Comparison of ENCODE assay signal across 22 cellular contexts in the genomic region with DNA sequence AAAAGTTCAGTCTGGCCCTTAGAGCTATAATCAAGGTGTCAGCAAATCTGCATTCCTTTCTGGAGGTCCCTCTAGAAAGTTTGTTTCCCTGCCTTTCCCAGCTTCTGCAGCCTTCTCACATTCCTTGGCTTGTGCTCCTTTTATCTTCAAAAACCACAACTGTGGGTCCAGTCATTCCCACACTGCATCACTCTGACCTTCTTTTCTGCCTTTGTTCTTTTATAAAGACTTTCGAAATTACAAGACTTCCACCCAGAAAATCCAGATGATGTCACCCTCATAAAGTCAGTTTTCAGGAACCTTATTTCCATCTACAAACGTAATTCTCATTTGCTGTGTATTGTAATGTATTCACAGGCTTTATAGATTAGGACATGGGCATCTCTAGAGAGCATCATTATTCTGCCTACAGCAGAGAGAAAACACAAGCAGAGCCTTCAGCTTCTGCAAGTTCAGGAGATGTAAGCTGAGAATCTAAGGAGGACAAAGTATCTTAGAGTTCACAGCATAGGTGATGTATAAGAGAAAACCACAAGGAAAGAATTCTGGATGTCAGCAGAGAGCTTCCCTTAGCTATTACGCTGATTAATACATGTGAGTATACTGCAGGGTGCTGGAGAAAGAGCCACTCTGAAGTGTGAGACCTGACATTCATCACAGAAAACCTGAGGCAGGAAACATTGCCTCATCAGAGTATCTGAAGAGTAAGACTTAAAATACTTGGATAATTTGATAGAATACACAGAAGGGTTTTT.
DNase-seq lines count a peak whose midpoint lies in the region; ATAC-seq and TF ChIP-seq lines count a peak whose summit lies in the region.
"Had no signal": no experiment of that assay in that cellular context is flagged by ENCODE, and none has a peak within 500 bp of the region (broad histone marks: within the 10 kb centered on the region; RNA-seq: fewer than 3 reads in every experiment).

No MANE protein-coding gene starts in this region.

- H3K4me3 Mint-ChIP-seq in natural killer cell treated with Interleukin-12 subunit alpha and Interleukin-12 subunit beta and Interleukin-15 and Interleukin-18, amount 100 ng/mL, for 72 hours: no peak overlapping the region
- H3K4me3 Mint-ChIP-seq: activated CD8-positive, alpha-beta T cell treated with anti-CD3 and anti-CD28 coated beads, Interleukin-2, amount 10 ng/mL, durations not matched to agents 7 days and 5 days; CD4-positive, alpha-beta memory T cell; dendritic cell treated with granulocyte-macrophage colony-stimulating factor and Interleukin-4, amounts not matched to agents 40 ng/mL and 50 ng/mL, for 4 days; IgD-negative memory B cell had no signal

- no peaks in the 10 kb centered on the region for H3K4me1 ChIP-seq in left lung
- H3K4me1 ChIP-seq in uterus: no peaks in the 10 kb centered on the region
- H3K4me1 ChIP-seq: parathyroid adenoma, vagina had no signal

- no peaks in the 10 kb centered on the region for H3K36me3 ChIP-seq in left lung
- no peaks in the 10 kb centered on the region for H3K36me3 ChIP-seq in uterus
- H3K36me3 ChIP-seq: vagina had no signal

- H3K27me3 ChIP-seq in left lung (no peaks in the 10 kb centered on the region), uterus (no peaks in the 10 kb centered on the region)
- H3K27me3 ChIP-seq: hepatocyte, vagina had no signal

- no peak overlapping the region for H3K27ac Mint-ChIP-seq in natural killer cell treated with Interleukin-12 subunit alpha and Interleukin-12 subunit beta and Interleukin-15 and Interleukin-18, amount 100 ng/mL, for 72 hours
- H3K27ac Mint-ChIP-seq: activated CD8-positive, alpha-beta T cell treated with anti-CD3 and anti-CD28 coated beads, Interleukin-2, amount 10 ng/mL, durations not matched to agents 7 days and 5 days; CD4-positive, alpha-beta memory T cell; dendritic cell treated with granulocyte-macrophage colony-stimulating factor and Interleukin-4, amounts not matched to agents 40 ng/mL and 50 ng/mL, for 4 days; IgD-negative memory B cell had no signal

- TF ChIP-seq POLR2A in uterus (IDR thresholded peaks at IDR 0.05): no peak

- peaks cover 9% of the 10 kb centered on the region for H3K9me3 Mint-ChIP-seq in natural killer cell treated with Interleukin-12 subunit alpha and Interleukin-12 subunit beta and Interleukin-15 and Interleukin-18, amount 100 ng/mL, for 72 hours

- H3K36me3 Mint-ChIP-seq in natural killer cell treated with Interleukin-12 subunit alpha and Interleukin-12 subunit beta and Interleukin-15 and Interleukin-18, amount 100 ng/mL, for 72 hours: no peaks in the 10 kb centered on the region
- H3K36me3 Mint-ChIP-seq: CD4-positive, alpha-beta memory T cell; IgD-negative memory B cell had no signal

- TF ChIP-seq CTCF in choroid plexus epithelial cell (conservative IDR thresholded peaks at IDR 0.05; ENCODE audit: low read depth, low read length): no peak
- TF ChIP-seq CTCF in left lung (IDR thresholded peaks at IDR 0.05): no peak
- no peak for TF ChIP-seq CTCF in uterus (IDR thresholded peaks at IDR 0.05)

- DNase-seq in RPMI7951 (ENCODE audit: low read depth) (peak; percentile 9), choroid plexus epithelial cell (ENCODE audit: low read depth) (peak; percentile 77), left lung (no peak), uterus (no peak)
- DNase-seq in stimulated activated naive CD4-positive, alpha-beta T cell (lab: John Stamatoyannopoulos, UW): no peak
- no peak for DNase-seq in natural killer cell treated with Interleukin-12 subunit alpha and Interleukin-12 subunit beta and Interleukin-15 and Interleukin-18, amount 100 ng/mL, for 72 hours (ENCODE audit: low spot score)
- DNase-seq: activated CD4-positive, CD25-positive, alpha-beta regulatory T cell treated with anti-CD3 and anti-CD28 coated beads, Interleukin-2, amount 50 U/mL, for 72 hours; activated CD8-positive, alpha-beta T cell treated with anti-CD3 and anti-CD28 coated beads, Interleukin-2, amount 10 ng/mL, durations not matched to agents 7 days and 5 days; activated gamma-delta T cell treated with Interleukin-2 at 50 U/mL for 16 hours; CD4-positive, alpha-beta memory T cell; GDM1; H7; mammary epithelial cell; NCI-H1417; NCI-H510A treated with DMSO at 0.1 percent for 48 hours had no signal

- ATAC-seq in left lung (peak; percentile 48), HG02642 (IDR thresholded peaks at IDR 0.05; ENCODE audit: poor library complexity, unreplicated experiment) (no peak)
- ATAC-seq in natural killer cell treated with Interleukin-12 subunit alpha and Interleukin-12 subunit beta and Interleukin-15 and Interleukin-18, amount 100 ng/mL, for 72 hours: no peak
- ATAC-seq: activated CD8-positive, alpha-beta T cell treated with anti-CD3 and anti-CD28 coated beads, Interleukin-2, amount 10 ng/mL, durations not matched to agents 7 days and 5 days had no signal

- H3K27me3 Mint-ChIP-seq in natural killer cell treated with Interleukin-12 subunit alpha and Interleukin-12 subunit beta and Interleukin-15 and Interleukin-18, amount 100 ng/mL, for 72 hours: no peaks in the 10 kb centered on the region
- H3K27me3 Mint-ChIP-seq: CD4-positive, alpha-beta memory T cell; dendritic cell treated with granulocyte-macrophage colony-stimulating factor and Interleukin-4, amounts not matched to agents 40 ng/mL and 50 ng/mL, for 4 days; IgD-negative memory B cell had no signal

- peaks cover 0 to 12% of the 10 kb centered on the region in 2 donors for H3K9me3 ChIP-seq in left lung
- no peaks in the 10 kb centered on the region for H3K9me3 ChIP-seq in uterus
- H3K9me3 ChIP-seq: vagina had no signal

- no peak overlapping the region for H3K4me3 ChIP-seq in choroid plexus epithelial cell (ENCODE audit: low read depth, low read length)
- no peak overlapping the region for H3K4me3 ChIP-seq in left lung
- no peak overlapping the region for H3K4me3 ChIP-seq in uterus
- H3K4me3 ChIP-seq: hepatocyte, vagina had no signal

- intact Hi-C loops in left lung (cut with DNase I) (no loop called here), uterus (cut with DNase I; ENCODE audit: low total_unique reads) (no loop called here)

- H3K27ac ChIP-seq in left lung (no peak overlapping the region), uterus (no peak overlapping the region)
- H3K27ac ChIP-seq: hepatocyte, HL-60, parathyroid adenoma, vagina had no signal

- H3K4me1 Mint-ChIP-seq in natural killer cell treated with Interleukin-12 subunit alpha and Interleukin-12 subunit beta and Interleukin-15 and Interleukin-18, amount 100 ng/mL, for 72 hours (ENCODE audit: low read depth in 2 of 2): no peaks in the 10 kb centered on the region
- H3K4me1 Mint-ChIP-seq: CD4-positive, alpha-beta memory T cell; IgD-negative memory B cell had no signal

Comparison
In these comparisons a context has a peak if more than half of its experiments do, and no peak if none do; other contexts are left out.
1. DNase-seq: peak in RPMI7951 (single experiment) and choroid plexus epithelial cell (single experiment); none in left lung (0 of 2), stimulated activated naive CD4-positive, alpha-beta T cell (0 of 6), uterus (0 of 2) and natural killer cell treated with Interleukin-12 subunit alpha and Interleukin-12 subunit beta and Interleukin-15 and Interleukin-18, amount 100 ng/mL, for 72 hours (single experiment).